ENCODE assay signal across 8 cellular contexts in genomic region chr6:37239950-37240713, GRCh38. TPM values are rescaled to one million over a fixed set of nuclear protein-coding genes. Genes with fewer than 3 reads are reported as not detected.
A peak's percentile ranks its signal among the peaks of the same experiment; 100 is the strongest.
DNase-seq lines count a peak whose midpoint lies in the region; ATAC-seq, FAIRE-seq and TF ChIP-seq lines count a peak whose summit lies in the region.

No MANE protein-coding gene starts in this region.

- intact Hi-C loops in OCI-LY7 (cut with micrococcal nuclease; ENCODE audit: unreplicated experiment) = no loop called here
- intact Hi-C loops in pancreas (cut with DNase I) = no loop called here
- intact Hi-C loops in testis (cut with DNase I; ENCODE audit: low total_unique reads) = no loop called here

- no peak for TF ChIP-seq POLR2A in testis (IDR thresholded peaks at IDR 0.05)

- CTCF ChIA-PET in OCI-LY7 (lab: Charles Lee; ENCODE audit: unreplicated experiment) = interaction anchor here (0.6 kb wide), 1 partner anchor 15 kb away, joined by 3 read pairs; no protein-coding TSS in a partner anchor

- H3K4me3 ChIP-seq in DOHH2 (ENCODE audit: low read length) = no peak overlapping the region
- H3K4me3 ChIP-seq in OCI-LY7 (ENCODE audit: low read depth, low read length, poor library complexity, severe bottlenecking) = no peak overlapping the region
- H3K4me3 ChIP-seq in fibroblast of the aortic adventitia (ENCODE audit: low read depth, low read length) = no peak overlapping the region
- no peak overlapping the region for H3K4me3 ChIP-seq in pancreas
- H3K4me3 ChIP-seq in testis = no peak overlapping the region

- peaks cover 3% of the 10 kb centered on the region; the same call in 1 of the 2 replicates for H3F3A ChIP-seq in DOHH2 (ENCODE audit: control insufficient read depth, insufficient read depth)

- BruUV-seq in OCI-LY7 (replicated peaks; lab: Mats Ljungman, UMichigan) = no TSS peak

- H4K20me1 ChIP-seq in DOHH2 (ENCODE audit: control insufficient read depth, insufficient read depth, low read depth, low read length) = no peaks in the 10 kb centered on the region
- no peaks in the 10 kb centered on the region for H4K20me1 ChIP-seq in OCI-LY7 (ENCODE audit: insufficient read depth, low read length)

- peak; percentile 71 for ATAC-seq in HG02973 (IDR thresholded peaks at IDR 0.05; ENCODE audit: unreplicated experiment)
- peak; percentile 43 to 56 (median 48) for ATAC-seq in pancreas

- WGBS in pancreas, 2 donors = 46 to 48% methylated on average over 4 of the region's 4 CpGs
- 41 to 58% methylated on average over 4 of the region's 4 CpGs for WGBS in testis, 2 donors

- H3K9me2 ChIP-seq in DOHH2 (replicated peaks; ENCODE audit: control insufficient read depth, low read length) (no peaks in the 10 kb centered on the region), OCI-LY7 (ENCODE audit: insufficient read depth, low read length) (no peaks in the 10 kb centered on the region)

- POLR2A ChIA-PET in OCI-LY7 (lab: Charles Lee) = interaction anchor here (0.7 kb wide), 1 partner anchor 205 kb away, joined by 3 read pairs; no protein-coding TSS in a partner anchor

- peak overlapping the region; percentile 18; the same call in 1 of the 2 replicates for H2AFZ ChIP-seq in OCI-LY7 (ENCODE audit: low read length)

- H3K79me2 ChIP-seq in DOHH2 (ENCODE audit: control insufficient read depth, low read length) = no peaks in the 10 kb centered on the region
- H3K79me2 ChIP-seq in OCI-LY7 (ENCODE audit: insufficient read depth, low read depth, low read length) = no peaks in the 10 kb centered on the region

- H3K27me3 ChIP-seq in DOHH2 (ENCODE audit: control insufficient read depth, low read length) = no peaks in the 10 kb centered on the region
- H3K27me3 ChIP-seq in pancreas = no peaks in the 10 kb centered on the region
- H3K27me3 ChIP-seq in testis = no peaks in the 10 kb centered on the region

- peak; percentile 19 for DNase-seq in OCI-LY7 (ENCODE audit: low spot score)
- DNase-seq in activated T-cell treated with anti-CD3 and anti-CD28 coated beads, Interleukin-2, amount 50 U/mL, for 48 hours = peak; percentile 86 to 88
- DNase-seq in fibroblast of the aortic adventitia (ENCODE audit: low read depth) = peak; percentile 100
- peak; percentile 72 to 92 (median 83) for DNase-seq in pancreas
- peak; percentile 92 for DNase-seq in testis
- DNase-seq in DMS114 treated with DMSO at 0.1 percent for 48 hours (lab: John Stamatoyannopoulos, UW; ENCODE audit: unreplicated experiment) = no peak

- no peak for TF ChIP-seq CTCF in DOHH2 (IDR thresholded peaks at IDR 0.05; ENCODE audit: low read depth, low read length, poor library complexity, severe bottlenecking)
- TF ChIP-seq CTCF in OCI-LY7 (conservative IDR thresholded peaks at IDR 0.05; ENCODE audit: low read length) = no peak
- no peak for TF ChIP-seq CTCF in fibroblast of the aortic adventitia (IDR thresholded peaks at IDR 0.05; ENCODE audit: insufficient read depth, low read length)
- TF ChIP-seq CTCF in pancreas (IDR thresholded peaks at IDR 0.05) = no peak
- TF ChIP-seq CTCF in testis (IDR thresholded peaks at IDR 0.05) = no peak

- H3K9me3 ChIP-seq in DOHH2 (ENCODE audit: control insufficient read depth, insufficient read depth, low read length) (no peaks in the 10 kb centered on the region), OCI-LY7 (ENCODE audit: low read length) (no peaks in the 10 kb centered on the region), pancreas (no peaks in the 10 kb centered on the region), testis (no peaks in the 10 kb centered on the region)

- peak; percentile 41 for FAIRE-seq in pancreas (lab: Jason Lieb, UNC)

- H3K4me1 ChIP-seq in DOHH2 (ENCODE audit: control insufficient read depth, low read length) (peaks cover 11% of the 10 kb centered on the region), OCI-LY7 (ENCODE audit: insufficient read depth, low read length, poor library complexity, severe bottlenecking) (no peaks in the 10 kb centered on the region), pancreas (peaks cover 14 to 42% (median 16%) of the 10 kb centered on the region in 3 donors), testis (peaks cover 26% of the 10 kb centered on the region)

- H3K36me3 ChIP-seq in DOHH2 (ENCODE audit: control insufficient read depth, low read length) = no peaks in the 10 kb centered on the region
- no peaks in the 10 kb centered on the region for H3K36me3 ChIP-seq in OCI-LY7 (ENCODE audit: insufficient read depth, low read length)
- H3K36me3 ChIP-seq in pancreas = no peaks in the 10 kb centered on the region
- no peaks in the 10 kb centered on the region for H3K36me3 ChIP-seq in testis (ENCODE audit: low read depth, missing control alignments)

- no peak overlapping the region for H3K27ac ChIP-seq in DOHH2 (ENCODE audit: low read depth, low read length)
- no peak overlapping the region for H3K27ac ChIP-seq in OCI-LY7 (ENCODE audit: low read depth, low read length, poor library complexity, severe bottlenecking)
- peak overlapping the region in 3 of 4 donors; percentile 53 to 80 (median 71) for H3K27ac ChIP-seq in pancreas
- peak overlapping the region; percentile 8 to 59 for H3K27ac ChIP-seq in testis

- peak overlapping the region; percentile 44 for H3K4me2 ChIP-seq in DOHH2 (ENCODE audit: low read length)
- H3K4me2 ChIP-seq in OCI-LY7 (ENCODE audit: low read length) = 0 out of 2 replicates have a peak overlapping the region, but pooled peaks have one; percentile 7

RNA-seq across cellular contexts. Expression of gene TBC1D22B, which starts 17.4 kb away (rescaled TPM):
- total RNA-seq in OCI-LY7 (2014; rRNA removed; shearing (Covaris generic)) = 8.0 and 8.7 TPM in 2 replicates
- total RNA-seq in OCI-LY7 (2022) (12.3 and 13.4 TPM in 2 replicates), fibroblast of the aortic adventitia (ENCODE audit: low replicate concordance) (3.5 and 4.8 TPM in 2 replicates), pancreas (1 to 10 TPM; 5.1 to 9.0 (median 6.3) TPM), testis (10 to 100 TPM; 25.6 to 36.4 TPM)
- polyA plus RNA-seq in pancreas (1 to 10 TPM; 4.3 to 6.6 TPM), testis (ENCODE audit: insufficient read depth, low read depth, low replicate concordance) (23.1 TPM)

RNA-seq across cellular contexts. Expression of gene TMEM217, which starts 17.8 kb away (rescaled TPM):
- not detected in 2 replicates for total RNA-seq in OCI-LY7 (2014; rRNA removed; shearing (Covaris generic))
- 0.34 TPM in 1 of 2 replicates, not detected in the other for total RNA-seq in OCI-LY7 (2022)
- 0.09 TPM in 1 of 2 replicates, not detected in the other for total RNA-seq in fibroblast of the aortic adventitia (ENCODE audit: low replicate concordance)
- 1 to 10 TPM in 3 of 6 donors, under 1 TPM in 3; 0.19 to 2.1 (median 0.94) TPM for total RNA-seq in pancreas
- 1 to 10 TPM; 1.4 to 1.7 TPM for polyA plus RNA-seq in pancreas
- total RNA-seq in testis = 10 to 100 TPM; 13.3 to 16.2 TPM
- 46.5 TPM for polyA plus RNA-seq in testis (ENCODE audit: insufficient read depth, low read depth, low replicate concordance)

Comparison
In these comparisons a context has a peak if more than half of its experiments do, and no peak if none do; other contexts are left out.
1. H3K27ac ChIP-seq: peak in pancreas (3 of 4) and testis (2 of 2); none in DOHH2 (single experiment) and OCI-LY7 (single experiment).
2. RNA of gene TMEM217, which starts 17.8 kb away (total RNA-seq): 13.3 to 16.2 TPM in testis; 0.19 to 2.1 TPM in pancreas, 0.34 TPM in OCI-LY7 and 0.09 TPM in fibroblast of the aortic adventitia; every median in the first group is over 4 times any median in the second.